In genomic region chr1:11795238-11795890, GRCh38 we compare ENCODE assay signal across 28 cellular contexts. TPM values are rescaled to one million over a fixed set of nuclear protein-coding genes. Genes with fewer than 3 reads are reported as not detected.
DNase-seq lines count a peak whose midpoint lies in the region; ATAC-seq and TF ChIP-seq lines count a peak whose summit lies in the region.
"Had no signal": no experiment of that assay in that cellular context is flagged by ENCODE, and none has a peak within 500 bp of the region (broad histone marks: within the 10 kb centered on the region; RNA-seq: fewer than 3 reads in every experiment).

No MANE protein-coding gene starts in this region.

- no peaks in the 10 kb centered on the region for H3K9me3 Mint-ChIP-seq in progenitor cell of endocrine pancreas (ENCODE audit: low read depth)
- H3K9me3 Mint-ChIP-seq: activated CD4-positive, alpha-beta memory T cell treated with anti-CD3 and anti-CD28 coated beads, Interleukin-2, amount 10 ng/mL, durations not matched to agents 7 days and 5 days; activated T-helper 2 cell treated with anti-CD3 and anti-CD28 coated beads, Interferon-gamma antibody, Interleukin-2, Interleukin-4, amounts not matched to agents 10 μg/mL and 5 μg/mL and 100 μg/mL, durations not matched to agents 14 hours and 24 hours and 36 hours; neural crest cell; stimulated activated naive CD8-positive, alpha-beta T cell treated with anti-CD3 and anti-CD28 coated beads, Interleukin-15, amount 100 ng/mL, for 72 hours; T-cell had no signal

- no peak for TF ChIP-seq POLR2A in heart left ventricle (IDR thresholded peaks at IDR 0.05)
- TF ChIP-seq POLR2A in ovary (IDR thresholded peaks at IDR 0.05): no peak

- DNase-seq in ascending aorta (ENCODE audit: low spot score in 2 of 2) (no peak), heart left ventricle (no peak), ovary (peak in 1 of 5 donors; percentile 15), tibial artery (no peak), NCI-H187 (lab: John Stamatoyannopoulos, UW) (no peak), progenitor cell of endocrine pancreas (ENCODE audit: low spot score, unreplicated experiment) (no peak)
- DNase-seq: activated CD4-positive, alpha-beta memory T cell treated with anti-CD3 and anti-CD28 coated beads, Interleukin-2, amount 10 ng/mL, durations not matched to agents 7 days and 5 days; activated CD8-positive, alpha-beta memory T cell treated with anti-CD3 and anti-CD28 coated beads, Interleukin-2, amount 50 U/mL, for 48 hours; Calu3; DMS79 treated with DMSO at 0.1 percent for 48 hours; GF-D8; HCEC 1CT; KG1; midbrain; MM.1S; NCI-H2081 treated with DMSO at 0.1 percent for 48 hours; NCI-H748 treated with DMSO at 0.1 percent for 48 hours; stimulated activated naive CD8-positive, alpha-beta T cell treated with anti-CD3 and anti-CD28 coated beads, Interleukin-15, amount 100 ng/mL, for 72 hours; T-cell; trophoblast cell had no signal

- H3K4me3 ChIP-seq in ascending aorta (no peak overlapping the region), heart left ventricle (peak overlapping the region in 2 of 12 donors; percentile 3 to 31), ovary (no peak overlapping the region), tibial artery (no peak overlapping the region)

- H3K36me3 ChIP-seq in ascending aorta (peaks cover 39 to 53% of the 10 kb centered on the region in 2 donors), heart left ventricle (peaks cover 3 to 83% (median 64%) of the 10 kb centered on the region in 9 donors), ovary (no peaks in the 10 kb centered on the region), tibial artery (peaks cover 38 to 70% (median 50%) of the 10 kb centered on the region in 3 donors)

- ATAC-seq in heart left ventricle (no peak), GM21390 (IDR thresholded peaks at IDR 0.05; ENCODE audit: unreplicated experiment) (no peak)
- ATAC-seq: activated CD4-positive, CD25-positive, alpha-beta regulatory T cell treated with anti-CD3 and anti-CD28 coated beads, Interleukin-2, amount 50 U/mL, for 24 hours; stimulated activated naive CD8-positive, alpha-beta T cell treated with anti-CD3 and anti-CD28 coated beads, Interleukin-15, amount 100 ng/mL, for 72 hours; T-cell had no signal

- H3K27me3 Mint-ChIP-seq in progenitor cell of endocrine pancreas: no peaks in the 10 kb centered on the region
- H3K27me3 Mint-ChIP-seq: activated CD4-positive, alpha-beta memory T cell treated with anti-CD3 and anti-CD28 coated beads, Interleukin-2, amount 10 ng/mL, durations not matched to agents 7 days and 5 days; stimulated activated naive CD8-positive, alpha-beta T cell treated with anti-CD3 and anti-CD28 coated beads, Interleukin-15, amount 100 ng/mL, for 72 hours; T-cell had no signal

- H3K9me3 ChIP-seq in ascending aorta (no peaks in the 10 kb centered on the region), heart left ventricle (no peaks in the 10 kb centered on the region), ovary (no peaks in the 10 kb centered on the region), tibial artery (no peaks in the 10 kb centered on the region)

- no peak overlapping the region for H3K27ac Mint-ChIP-seq in progenitor cell of endocrine pancreas
- H3K27ac Mint-ChIP-seq: activated CD4-positive, alpha-beta memory T cell treated with anti-CD3 and anti-CD28 coated beads, Interleukin-2, amount 10 ng/mL, durations not matched to agents 7 days and 5 days; activated T-helper 2 cell treated with anti-CD3 and anti-CD28 coated beads, Interferon-gamma antibody, Interleukin-2, Interleukin-4, amounts not matched to agents 10 μg/mL and 5 μg/mL and 100 μg/mL, durations not matched to agents 14 hours and 24 hours and 36 hours; T-cell had no signal

- H3K4me1 ChIP-seq in ascending aorta: peaks cover 15 to 33% of the 10 kb centered on the region in 2 donors
- peaks cover 22 to 84% (median 63%) of the 10 kb centered on the region in 12 donors for H3K4me1 ChIP-seq in heart left ventricle
- peaks cover 17% of the 10 kb centered on the region for H3K4me1 ChIP-seq in ovary (ENCODE audit: insufficient read depth)
- peaks cover under 1 to 44% (median 18%) of the 10 kb centered on the region in 4 donors for H3K4me1 ChIP-seq in tibial artery

- TF ChIP-seq CTCF in ascending aorta (IDR thresholded peaks at IDR 0.05) (no peak), heart left ventricle (IDR thresholded peaks at IDR 0.05) (no peak), ovary (IDR thresholded peaks at IDR 0.05) (no peak), tibial artery (IDR thresholded peaks at IDR 0.05) (no peak), progenitor cell of endocrine pancreas (IDR thresholded peaks at IDR 0.05; ENCODE audit: unreplicated experiment) (no peak)

- H3K36me3 Mint-ChIP-seq in progenitor cell of endocrine pancreas (ENCODE audit: insufficient read depth): peaks cover 18% of the 10 kb centered on the region

- intact Hi-C loops in ascending aorta (cut with DNase I) (no loop called here), heart left ventricle (cut with DNase I) (no loop called here), ovary (cut with DNase I) (loop anchor here in 1 of 4 donors (10.0 kb wide), 1 partner anchor 61 kb away; the partner anchor contains the start of gene AGTRAP), tibial artery (cut with DNase I; ENCODE audit: low total_unique reads) (no loop called here)

- 70 to 78% (median 76%) methylated on average over 14 of the region's 14 CpGs for WGBS in heart left ventricle, 4 donors
- WGBS in ovary, 3 donors: 82 to 86% (median 85%) methylated on average over 14 of the region's 14 CpGs

- H3K27me3 ChIP-seq in ascending aorta: no peaks in the 10 kb centered on the region
- H3K27me3 ChIP-seq in heart left ventricle: no peaks in the 10 kb centered on the region
- H3K27me3 ChIP-seq in ovary: no peaks in the 10 kb centered on the region
- no peaks in the 10 kb centered on the region for H3K27me3 ChIP-seq in tibial artery

- H3K4me1 Mint-ChIP-seq in progenitor cell of endocrine pancreas (ENCODE audit: low read depth): no peaks in the 10 kb centered on the region
- H3K4me1 Mint-ChIP-seq: neural crest cell; stimulated activated naive CD8-positive, alpha-beta T cell treated with anti-CD3 and anti-CD28 coated beads, Interleukin-15, amount 100 ng/mL, for 72 hours; T-cell had no signal

- no peak for TF ChIP-seq EP300 in ovary (IDR thresholded peaks at IDR 0.05)

- peak overlapping the region; percentile 83 to 87 for H3K27ac ChIP-seq in ascending aorta
- H3K27ac ChIP-seq in heart left ventricle: peak overlapping the region; percentile 83 to 99 (median 98)
- H3K27ac ChIP-seq in ovary: peak overlapping the region; percentile 59 to 89
- H3K27ac ChIP-seq in tibial artery: peak overlapping the region; percentile 50 to 69
- H3K27ac ChIP-seq: C4-2B had no signal

- H3K4me3 Mint-ChIP-seq in progenitor cell of endocrine pancreas (ENCODE audit: low read depth): no peak overlapping the region
- H3K4me3 Mint-ChIP-seq: activated CD4-positive, alpha-beta memory T cell treated with anti-CD3 and anti-CD28 coated beads, Interleukin-2, amount 10 ng/mL, durations not matched to agents 7 days and 5 days; neural crest cell; stimulated activated naive CD8-positive, alpha-beta T cell treated with anti-CD3 and anti-CD28 coated beads, Interleukin-15, amount 100 ng/mL, for 72 hours; T-cell had no signal

RNA-seq across cellular contexts. Expression of gene MTHFR, which starts 10.4 kb away (rescaled TPM):
- total RNA-seq in ascending aorta (48.4 TPM), heart left ventricle (10 to 100 TPM; 26.9 to 61.2 (median 38.1) TPM), ovary (100 to 1,000 TPM in 1 of 7 donors, 10 to 100 TPM in 6; 41.2 to 161 (median 56.7) TPM), progenitor cell of endocrine pancreas (28.6 and 29.2 TPM in 2 replicates)
- polyA plus RNA-seq in heart left ventricle (10 to 100 TPM; 21.9 to 45.9 TPM), ovary (10 to 100 TPM; 13.1 to 25.0 TPM)

RNA-seq across cellular contexts. Expression of gene CLCN6, which starts 10.6 kb away (rescaled TPM):
- total RNA-seq in ascending aorta: 18.6 TPM
- 10 to 100 TPM; 11.6 to 21.5 (median 17.2) TPM for total RNA-seq in heart left ventricle
- 10 to 100 TPM; 10.2 to 17.2 TPM for polyA plus RNA-seq in heart left ventricle
- 10 to 100 TPM; 11.7 to 39.7 (median 32.1) TPM for total RNA-seq in ovary
- 10 to 100 TPM; 14.6 to 16.7 TPM for polyA plus RNA-seq in ovary
- total RNA-seq in progenitor cell of endocrine pancreas: 44.1 and 44.3 TPM in 2 replicates

RNA-seq across cellular contexts. Expression of gene C1orf167, which starts 33.4 kb away (rescaled TPM):
- total RNA-seq in ascending aorta (not detected), heart left ventricle (1 to 10 TPM; 1.5 to 7.6 (median 3.1) TPM), ovary (1 to 10 TPM in 3 of 7 donors, under 1 TPM in 3, not detected in 1; 0.48 to 1.8 (median 1.1) TPM), progenitor cell of endocrine pancreas (0.67 TPM in 1 of 2 replicates, not detected in the other)
- polyA plus RNA-seq in heart left ventricle (1 to 10 TPM; 4.1 to 4.9 TPM), ovary (1 to 10 TPM in 1 of 2 donors, not detected in 1; 4.4 TPM)
- total RNA-seq: activated T-helper 2 cell treated with anti-CD3 and anti-CD28 coated beads, Interferon-gamma antibody, Interleukin-2, Interleukin-4, amounts not matched to agents 10 μg/mL and 5 μg/mL and 100 μg/mL, durations not matched to agents 14 hours and 24 hours and 36 hours; Calu3; HT1080; neural crest cell; SK-MEL-5; T-cell had no signal

RNA-seq across cellular contexts. Expression of gene NPPA, which starts 52.2 kb away (rescaled TPM):
- total RNA-seq in ascending aorta: not detected
- total RNA-seq in heart left ventricle: 1,000 to 10,000 TPM in 1 of 9 donors, 100 to 1,000 TPM in 8; 126 to 3,156 (median 279) TPM
- 1,000 to 10,000 TPM in 1 of 2 donors, 10 to 100 TPM in 1; 59.9 to 1,418 TPM for polyA plus RNA-seq in heart left ventricle
- total RNA-seq in ovary: 1 to 10 TPM in 2 of 7 donors, under 1 TPM in 2, not detected in 3; 0.83 to 2.5 (median 1.2) TPM
- under 1 TPM in 1 of 2 donors, not detected in 1; 0.86 TPM for polyA plus RNA-seq in ovary
- total RNA-seq in progenitor cell of endocrine pancreas: not detected in 2 replicates
- total RNA-seq: activated CD4-positive, alpha-beta memory T cell treated with anti-CD3 and anti-CD28 coated beads, Interleukin-2, amount 10 ng/mL, durations not matched to agents 7 days and 5 days; activated T-helper 2 cell treated with anti-CD3 and anti-CD28 coated beads, Interferon-gamma antibody, Interleukin-2, Interleukin-4, amounts not matched to agents 10 μg/mL and 5 μg/mL and 100 μg/mL, durations not matched to agents 14 hours and 24 hours and 36 hours; Calu3; HT1080; lower leg skin; neural crest cell; SK-MEL-5; T-cell had no signal

RNA-seq across cellular contexts. Expression of gene AGTRAP, which starts 59.4 kb away (rescaled TPM):
- 95.6 TPM for total RNA-seq in ascending aorta
- 10 to 100 TPM; 11.8 to 36.7 (median 24.5) TPM for total RNA-seq in heart left ventricle
- polyA plus RNA-seq in heart left ventricle: 100 to 1,000 TPM in 1 of 2 donors, 10 to 100 TPM in 1; 18.2 to 134 TPM
- total RNA-seq in ovary: 10 to 100 TPM; 24.5 to 53.2 (median 31.1) TPM
- 10 to 100 TPM in 1 of 2 donors, 1 to 10 TPM in 1; 5.9 to 38.2 TPM for polyA plus RNA-seq in ovary
- total RNA-seq in progenitor cell of endocrine pancreas: 34.2 and 35.4 TPM in 2 replicates
